ENCODE assay signal across 9 cellular contexts in genomic region chr1:226973898-226974543, GRCh38. TPM values are rescaled to one million over a fixed set of nuclear protein-coding genes. Genes with fewer than 3 reads are reported as not detected.
A peak's percentile ranks its signal among the peaks of the same experiment; 100 is the strongest.
DNase-seq lines count a peak whose midpoint lies in the region; ATAC-seq and TF ChIP-seq lines count a peak whose summit lies in the region.
"Had no signal": no experiment of that assay in that cellular context is flagged by ENCODE, and none has a peak within 500 bp of the region (broad histone marks: within the 10 kb centered on the region; RNA-seq: fewer than 3 reads in every experiment).

No MANE protein-coding gene starts in this region.

- H3K4me3 ChIP-seq in right cardiac atrium (ENCODE audit: low read length) = no peak overlapping the region
- no peak overlapping the region for H3K4me3 ChIP-seq in sigmoid colon

- DNase-seq in ELF-1 (ENCODE audit: low read depth, low spot score) (peak; percentile 83), brain pericyte (ENCODE audit: low read depth, low spot score) (peak; percentile 71), right cardiac atrium (peak; percentile 73 to 83 (median 77)), sigmoid colon (peak; percentile 91), Calu3 (no peak), foreskin melanocyte (no peak)
- no peak for DNase-seq in activated naive CD4-positive, alpha-beta T cell treated with Interleukin-2 at 50 U/mL for 16 hours
- DNase-seq: EL had no signal

- CTCF ChIA-PET in Calu3 (lab: Charles Lee) = interaction anchor here (0.6 kb wide), 1 partner anchor 35 kb away, joined by 3 read pairs; no protein-coding TSS in a partner anchor

- no peaks in the 10 kb centered on the region for H3K9me3 ChIP-seq in right cardiac atrium (ENCODE audit: control insufficient read depth, low read length)
- H3K9me3 ChIP-seq in sigmoid colon = no peaks in the 10 kb centered on the region

- peak in 2 of 4 donors; percentile 65 to 78 for TF ChIP-seq EP300 in sigmoid colon (IDR thresholded peaks at IDR 0.05)

- 43% methylated on average over 11 of the region's 11 CpGs for WGBS in right cardiac atrium
- WGBS in sigmoid colon, 2 donors = 66 to 76% methylated on average over 11 of the region's 11 CpGs

- H3K27ac ChIP-seq in right cardiac atrium (ENCODE audit: low read length) = peak overlapping the region; percentile 99
- peak overlapping the region; percentile 77 to 95 (median 89) for H3K27ac ChIP-seq in sigmoid colon

- H3K4me1 ChIP-seq in right cardiac atrium (ENCODE audit: control insufficient read depth, insufficient read depth, low read length) (peaks cover 28% of the 10 kb centered on the region), sigmoid colon (peaks cover 0 to 39% (median 37%) of the 10 kb centered on the region in 4 donors)

- H3K27me3 ChIP-seq in right cardiac atrium (ENCODE audit: control insufficient read depth, insufficient read depth) = no peaks in the 10 kb centered on the region
- no peaks in the 10 kb centered on the region for H3K27me3 ChIP-seq in sigmoid colon

- H3K4me1 Mint-ChIP-seq in Calu3 (ENCODE audit: low read depth, unreplicated experiment) = peaks cover 11% of the 10 kb centered on the region

- no peak overlapping the region for H3K4me3 Mint-ChIP-seq in Calu3 (ENCODE audit: low read depth, unreplicated experiment)

- no peak for TF ChIP-seq POLR2A in sigmoid colon (IDR thresholded peaks at IDR 0.05)

- ATAC-seq in right cardiac atrium (peak; percentile 76 to 78), HG03095 (IDR thresholded peaks at IDR 0.05; ENCODE audit: unreplicated experiment) (no peak)

- BruUV-seq in Calu3 (replicated peaks; lab: Mats Ljungman, UMichigan) = no TSS peak

- no peak for TF ChIP-seq CTCF in sigmoid colon (IDR thresholded peaks at IDR 0.05)
- TF ChIP-seq CTCF in Calu3 (IDR thresholded peaks at IDR 0.05; ENCODE audit: unreplicated experiment) = no peak

- H3K36me3 ChIP-seq in sigmoid colon = peaks cover 0 to 27% (median 15%) of the 10 kb centered on the region in 4 donors

- H3K9me3 Mint-ChIP-seq in Calu3 (ENCODE audit: low read depth, unreplicated experiment) = peaks cover 2% of the 10 kb centered on the region

- H3K27me3 Mint-ChIP-seq in Calu3 (ENCODE audit: unreplicated experiment) = no peaks in the 10 kb centered on the region

- H3K36me3 Mint-ChIP-seq in Calu3 (ENCODE audit: insufficient read depth, unreplicated experiment) = peaks cover 10% of the 10 kb centered on the region

- H3K27ac Mint-ChIP-seq in Calu3 (ENCODE audit: unreplicated experiment) = no peak overlapping the region

- intact Hi-C loops in right cardiac atrium (cut with DNase I) = no loop called here
- intact Hi-C loops in sigmoid colon (cut with DNase I) = loop anchor here (2.0 to 10.0 kb wide), 3 partner anchors 31 to 341 kb away; partner anchors contain the start of gene CDC42BPA
- intact Hi-C loops in Calu3 (cut with micrococcal nuclease; ENCODE audit: unreplicated experiment) = no loop called here

RNA-seq across cellular contexts. Expression of gene COQ8A, which starts 33.9 kb away (rescaled TPM):
- 100 to 1,000 TPM; 130 to 238 (median 203) TPM for total RNA-seq in right cardiac atrium
- 198 TPM for polyA plus RNA-seq in right cardiac atrium
- total RNA-seq in sigmoid colon = 100 to 1,000 TPM in 2 of 4 donors, 10 to 100 TPM in 2; 57.8 to 129 (median 91.6) TPM
- polyA plus RNA-seq in sigmoid colon = 10 to 100 TPM; 20.3 to 60.2 (median 20.4) TPM
- total RNA-seq in Calu3 (2022) = 21.9 and 24.6 TPM in 2 replicates

Comparison
In these comparisons a context has a peak if more than half of its experiments do, and no peak if none do; other contexts are left out.
1. DNase-seq: peak in ELF-1 (single experiment), brain pericyte (single experiment), right cardiac atrium (3 of 3) and sigmoid colon (single experiment); none in activated naive CD4-positive, alpha-beta T cell treated with Interleukin-2 at 50 U/mL for 16 hours (single experiment), Calu3 (single experiment) and foreskin melanocyte (single experiment).